ENCODE assay signal across 25 cellular contexts in the genomic region with DNA sequence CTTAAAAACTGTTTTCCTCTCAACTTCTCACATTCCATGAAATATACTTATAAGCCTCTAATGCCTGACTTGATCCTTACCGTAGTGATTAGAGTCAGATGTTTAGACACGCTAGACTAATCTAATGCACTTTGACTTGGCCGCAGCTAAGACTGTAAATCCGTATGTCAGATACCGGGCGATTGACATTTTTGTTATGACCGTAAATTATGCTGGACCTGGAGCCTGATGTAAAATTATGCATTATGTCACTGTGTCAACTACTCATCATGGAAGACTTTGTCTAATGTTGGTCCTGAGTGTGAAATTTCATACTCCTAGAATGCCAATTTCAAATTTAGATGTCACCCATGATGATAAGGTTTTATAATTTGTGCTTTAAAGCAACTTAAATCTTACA.
DNase-seq lines count a peak whose midpoint lies in the region; ATAC-seq and TF ChIP-seq lines count a peak whose summit lies in the region.
"Had no signal": no experiment of that assay in that cellular context is flagged by ENCODE, and none has a peak within 500 bp of the region (broad histone marks: within the 10 kb centered on the region; RNA-seq: fewer than 3 reads in every experiment).

No MANE protein-coding gene starts in this region.

- no peak overlapping the region for H2BK5ac ChIP-seq in trophoblast cell (ENCODE audit: low read depth, low read length, poor library complexity)

- TF ChIP-seq CTCF in HEK293 (tag by site-specific recombination; IDR thresholded peaks at IDR 0.05) (no peak), RWPE2 (IDR thresholded peaks at IDR 0.05; ENCODE audit: poor library complexity, severe bottlenecking) (no peak), lower lobe of right lung (IDR thresholded peaks at IDR 0.05) (no peak)

- no peak overlapping the region for H4K12ac ChIP-seq in trophoblast cell (ENCODE audit: low read depth, low read length)

- no peak overlapping the region for H3K4ac ChIP-seq in trophoblast cell (ENCODE audit: low read depth, low read length)

- H3K14ac ChIP-seq in trophoblast cell (ENCODE audit: low read length), result no peak overlapping the region

- H3K27ac Mint-ChIP-seq in activated T-helper 2 cell treated with anti-CD3 and anti-CD28 coated beads, Interferon-gamma antibody, Interleukin-2, Interleukin-4, amounts not matched to agents 10 μg/mL and 5 μg/mL and 100 μg/mL, durations not matched to agents 14 hours and 24 hours and 36 hours, result no peak overlapping the region
- H3K27ac Mint-ChIP-seq: CD8-positive, alpha-beta memory T cell had no signal

- H3K4me3 ChIP-seq in HEK293 (ENCODE audit: low read depth, low read length) (no peak overlapping the region), RWPE2 (ENCODE audit: severe bottlenecking) (no peak overlapping the region), trophoblast cell (ENCODE audit: low read depth, low read length) (no peak overlapping the region), lower lobe of right lung (no peak overlapping the region)
- H3K4me3 ChIP-seq: PC-9 had no signal

- H2BK120ac ChIP-seq in trophoblast cell (ENCODE audit: insufficient read depth, low read length, poor library complexity), result no peak overlapping the region

- no peak overlapping the region for H3K9ac ChIP-seq in trophoblast cell (ENCODE audit: low read length)
- H3K9ac ChIP-seq: SK-N-SH had no signal

- no peak overlapping the region for H2AK5ac ChIP-seq in trophoblast cell (ENCODE audit: low read length)

- H2AFZ ChIP-seq in trophoblast cell (ENCODE audit: insufficient read depth, low read length, poor library complexity), result no peak overlapping the region
- H2AFZ ChIP-seq: PC-9 had no signal

- H3K9me3 ChIP-seq in HEK293 (ENCODE audit: control insufficient read depth, insufficient read depth, low read depth, low read length) (no peaks in the 10 kb centered on the region), RWPE2 (ENCODE audit: severe bottlenecking) (no peaks in the 10 kb centered on the region), trophoblast cell (ENCODE audit: insufficient read depth, low read depth, low read length) (no peaks in the 10 kb centered on the region), lower lobe of right lung (no peaks in the 10 kb centered on the region)
- H3K9me3 ChIP-seq: BE2C, SK-N-SH had no signal

- no peak overlapping the region for H4K8ac ChIP-seq in trophoblast cell (ENCODE audit: low read depth, low read length)

- H2BK12ac ChIP-seq in trophoblast cell (ENCODE audit: low read length), result no peak overlapping the region

- ATAC-seq in RWPE2 (ENCODE audit: low read depth) (no peak), GM18505 (IDR thresholded peaks at IDR 0.05; ENCODE audit: unreplicated experiment) (no peak), lower lobe of right lung (no peak)
- ATAC-seq: HepG2 had no signal

- no peaks in the 10 kb centered on the region for H3K4me1 ChIP-seq in HEK293 (ENCODE audit: control insufficient read depth, insufficient read depth, low read length)
- peaks cover 27% of the 10 kb centered on the region for H3K4me1 ChIP-seq in RWPE2 (ENCODE audit: insufficient read depth, poor library complexity, severe bottlenecking)
- peaks cover 4% of the 10 kb centered on the region in 2 experiments for H3K4me1 ChIP-seq in trophoblast cell (ENCODE audit: control insufficient read depth in 1 of 2, insufficient read depth in 2 of 2, low read length in 2 of 2)
- peaks cover 21% of the 10 kb centered on the region for H3K4me1 ChIP-seq in lower lobe of right lung

- no peaks in the 10 kb centered on the region for H3K79me1 ChIP-seq in trophoblast cell (ENCODE audit: low read length)

- POLR2A ChIA-PET in HEK293 (lab: Yijun Ruan, JAX), result no interaction called here

- no peaks in the 10 kb centered on the region for H3K27me3 ChIP-seq in RWPE2 (ENCODE audit: insufficient read depth, poor library complexity, severe bottlenecking)
- no peaks in the 10 kb centered on the region for H3K27me3 ChIP-seq in trophoblast cell (ENCODE audit: insufficient read depth, low read length)
- no peaks in the 10 kb centered on the region for H3K27me3 ChIP-seq in lower lobe of right lung (ENCODE audit: low read depth)
- H3K27me3 ChIP-seq: BE2C had no signal

- H3K4me3 Mint-ChIP-seq in activated T-helper 2 cell treated with anti-CD3 and anti-CD28 coated beads, Interferon-gamma antibody, Interleukin-2, Interleukin-4, amounts not matched to agents 10 μg/mL and 5 μg/mL and 100 μg/mL, durations not matched to agents 14 hours and 24 hours and 36 hours (ENCODE audit: low read depth), result no peak overlapping the region
- H3K4me3 Mint-ChIP-seq: CD8-positive, alpha-beta memory T cell had no signal

- TF ChIP-seq POLR2A in GM18505 (IDR thresholded peaks at IDR 0.05; ENCODE audit: borderline replicate concordance, extremely low read depth, insufficient read depth, insufficient read length), result no peak

- no peaks in the 10 kb centered on the region for H3K4me1 Mint-ChIP-seq in activated T-helper 2 cell treated with anti-CD3 and anti-CD28 coated beads, Interferon-gamma antibody, Interleukin-2, Interleukin-4, amounts not matched to agents 10 μg/mL and 5 μg/mL and 100 μg/mL, durations not matched to agents 14 hours and 24 hours and 36 hours (ENCODE audit: low read depth)
- H3K4me1 Mint-ChIP-seq: CD8-positive, alpha-beta memory T cell had no signal

- CTCF ChIA-PET in HEK293 (lab: Yijun Ruan, JAX), result no interaction called here

- H3K36me3 Mint-ChIP-seq in activated T-helper 2 cell treated with anti-CD3 and anti-CD28 coated beads, Interferon-gamma antibody, Interleukin-2, Interleukin-4, amounts not matched to agents 10 μg/mL and 5 μg/mL and 100 μg/mL, durations not matched to agents 14 hours and 24 hours and 36 hours (ENCODE audit: low read depth), result no peaks in the 10 kb centered on the region
- H3K36me3 Mint-ChIP-seq: CD14-positive monocyte; CD8-positive, alpha-beta memory T cell had no signal

- H3K27ac ChIP-seq in HEK293 (ENCODE audit: extremely low read depth, low read depth, low read length) (no peak overlapping the region), RWPE2 (ENCODE audit: poor library complexity, severe bottlenecking) (peak overlapping the region; percentile 42), trophoblast cell (ENCODE audit: low read depth, low read length) (no peak overlapping the region), lower lobe of right lung (no peak overlapping the region)

- H4K91ac ChIP-seq in trophoblast cell (ENCODE audit: low read depth, low read length), result no peak overlapping the region

- H3K36me3 ChIP-seq in HEK293 (ENCODE audit: control insufficient read depth in 2 of 2, insufficient read depth in 1 of 2, low read length in 2 of 2) (no peaks in the 10 kb centered on the region), RWPE2 (ENCODE audit: low read depth) (no peaks in the 10 kb centered on the region), trophoblast cell (ENCODE audit: control insufficient read depth in 1 of 2, insufficient read depth in 2 of 2, low read length in 2 of 2) (no peaks in the 10 kb centered on the region), lower lobe of right lung (no peaks in the 10 kb centered on the region)

- H3K23ac ChIP-seq in trophoblast cell (ENCODE audit: low read length), result no peak overlapping the region

- H3K18ac ChIP-seq in trophoblast cell (ENCODE audit: low read length), result no peak overlapping the region

- WGBS in trophoblast cell (ENCODE audit: extremely low coverage, insufficient coverage, insufficient read length), result no CpG with 5 or more reads among the region's 7 CpGs

- H3K79me2 ChIP-seq in trophoblast cell (ENCODE audit: control insufficient read depth, insufficient read depth, low read length, poor library complexity), result no peaks in the 10 kb centered on the region

- DNase-seq in RWPE2 (ENCODE audit: low spot score), result no peak
- DNase-seq in trophoblast cell, result peak; percentile 16 to 55
- DNase-seq in cortex of kidney (lab: John Stamatoyannopoulos, UW), result no peak
- no peak for DNase-seq in activated T-helper 2 cell treated with anti-CD3 and anti-CD28 coated beads, Interferon-gamma antibody, Interleukin-2, Interleukin-4, amounts not matched to agents 10 μg/mL and 5 μg/mL and 100 μg/mL, durations not matched to agents 14 hours and 24 hours and 36 hours (ENCODE audit: low spot score)
- DNase-seq in lower lobe of right lung, result no peak
- DNase-seq: ACHN; BE2C; CD8-positive, alpha-beta memory T cell; DMS153; DND-41; Karpas-422; NCI-H1092 treated with DMSO at 0.1 percent for 48 hours; NCI-H1436 treated with DMSO at 0.1 percent for 48 hours; NCI-H2171 treated with DMSO at 0.1 percent for 48 hours; NCI-H345; NK-92 treated with Interleukin-12 subunit alpha and Interleukin-12 subunit beta, amount 100 ng/mL, for 24 hours; PC-9; RPMI8226; SHP77 treated with DMSO at 0.1 percent for 48 hours; SK-N-SH; SW 1271 had no signal

- intact Hi-C loops in activated T-helper 2 cell treated with anti-CD3 and anti-CD28 coated beads, Interferon-gamma antibody, Interleukin-2, Interleukin-4, amounts not matched to agents 10 μg/mL and 5 μg/mL and 100 μg/mL, durations not matched to agents 14 hours and 24 hours and 36 hours (cut with micrococcal nuclease), result no loop called here
- intact Hi-C loops in lower lobe of right lung (cut with DNase I), result no loop called here

- H3K4me2 ChIP-seq in trophoblast cell (ENCODE audit: low read length), result no peak overlapping the region
- H3K4me2 ChIP-seq: SK-N-SH had no signal

- H3K9me3 Mint-ChIP-seq in activated T-helper 2 cell treated with anti-CD3 and anti-CD28 coated beads, Interferon-gamma antibody, Interleukin-2, Interleukin-4, amounts not matched to agents 10 μg/mL and 5 μg/mL and 100 μg/mL, durations not matched to agents 14 hours and 24 hours and 36 hours, result no peaks in the 10 kb centered on the region
- H3K9me3 Mint-ChIP-seq: CD14-positive monocyte had no signal

- H3K27me3 Mint-ChIP-seq in activated T-helper 2 cell treated with anti-CD3 and anti-CD28 coated beads, Interferon-gamma antibody, Interleukin-2, Interleukin-4, amounts not matched to agents 10 μg/mL and 5 μg/mL and 100 μg/mL, durations not matched to agents 14 hours and 24 hours and 36 hours (ENCODE audit: low read depth), result peaks cover 12% of the 10 kb centered on the region

TF ChIP-seq in HEK293, 187 proteins besides CTCF, POLR2A, EP300 and RAD21 (continues in another document):
- TF ChIP-seq ZNF274 (IDR thresholded peaks at IDR 0.05; ENCODE audit: low read length) (no peak), ZNF274 (tag by site-specific recombination; IDR thresholded peaks at IDR 0.05; ENCODE audit: borderline replicate concordance) (no peak), BCL11A (tag by site-specific recombination; IDR thresholded peaks at IDR 0.05; ENCODE audit: low read depth) (no peak), SETDB1 (IDR thresholded peaks at IDR 0.05; ENCODE audit: insufficient read length, low read length) (no peak)

Comparison
In these comparisons a context has a peak if more than half of its experiments do, and no peak if none do; other contexts are left out.
1. DNase-seq: peak in trophoblast cell (2 of 2); none in RWPE2 (single experiment), cortex of kidney (single experiment), activated T-helper 2 cell treated with anti-CD3 and anti-CD28 coated beads, Interferon-gamma antibody, Interleukin-2, Interleukin-4, amounts not matched to agents 10 μg/mL and 5 μg/mL and 100 μg/mL, durations not matched to agents 14 hours and 24 hours and 36 hours (single experiment) and lower lobe of right lung (single experiment).